In the genomic region with DNA sequence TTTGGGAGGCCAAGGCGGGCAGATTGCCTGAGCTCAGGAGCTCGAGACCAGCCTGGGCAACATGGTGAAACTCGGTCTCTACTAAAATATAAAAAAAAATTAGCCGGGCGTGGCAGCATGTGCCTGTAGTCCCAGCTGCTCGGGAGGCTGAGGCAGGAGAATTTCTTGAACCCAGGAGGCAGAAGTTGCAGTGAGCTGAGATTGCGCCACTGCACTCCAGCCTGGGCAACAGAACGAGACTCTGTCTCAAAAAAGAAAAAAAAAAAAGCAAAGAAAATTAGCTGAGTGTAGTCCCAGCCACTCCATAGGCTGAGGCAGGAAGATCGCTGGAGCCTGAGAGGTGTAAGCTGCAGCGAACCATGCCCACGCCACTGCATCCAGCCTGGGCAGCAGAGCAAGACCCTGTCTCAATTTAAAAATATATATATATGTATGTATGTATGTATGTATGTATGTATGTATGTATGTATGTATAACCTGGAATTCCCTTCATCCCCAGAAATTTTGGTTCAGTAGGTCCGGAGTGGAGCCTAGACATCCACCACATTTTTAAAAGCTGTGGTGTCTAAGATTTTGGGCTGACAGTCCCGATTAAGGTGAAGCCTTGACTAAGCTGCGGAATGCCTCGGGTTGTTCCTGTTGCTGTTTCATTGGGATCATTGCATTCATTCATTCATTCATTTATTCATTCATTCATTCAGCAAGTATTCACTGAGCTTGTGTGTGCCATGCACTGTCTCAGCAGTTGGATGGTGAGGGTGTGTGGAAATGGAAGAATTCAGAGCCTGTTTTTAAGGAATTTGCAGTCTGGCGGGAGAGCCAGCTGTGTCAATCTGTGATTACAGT, we compare ENCODE assay signal across 13 cellular contexts.
"Had no signal": no experiment of that assay in that cellular context is flagged by ENCODE, and none has a peak within 500 bp of the region (broad histone marks: within the 10 kb centered on the region; RNA-seq: fewer than 3 reads in every experiment).

No MANE protein-coding gene starts in this region.

- H3K36me3 ChIP-seq: breast epithelium, thoracic aorta, upper lobe of right lung had no signal

- DNase-seq: activated B cell treated with CpG ODN at 0.5 μM for 24 hours; activated CD4-positive, alpha-beta T cell treated with anti-CD3 and anti-CD28 coated beads for 48 hours; activated CD8-positive, alpha-beta T cell treated with anti-CD3 and anti-CD28 coated beads, Interleukin-2, amount 10 ng/mL, durations not matched to agents 7 days and 5 days; activated naive CD4-positive, alpha-beta T cell treated with Interleukin-2 at 50 U/mL for 16 hours; activated naive CD8-positive, alpha-beta T cell treated with anti-CD3 and anti-CD28 coated beads, Interleukin-2, amount 50 U/mL, for 24 hours; mammary epithelial cell; naive thymus-derived CD4-positive, alpha-beta T cell had no signal

- H3K4me3 ChIP-seq: breast epithelium, mucosa of descending colon, thoracic aorta, upper lobe of right lung had no signal

- ATAC-seq: activated CD8-positive, alpha-beta T cell treated with anti-CD3 and anti-CD28 coated beads, Interleukin-2, amount 10 ng/mL, durations not matched to agents 7 days and 5 days; activated naive CD8-positive, alpha-beta T cell treated with anti-CD3 and anti-CD28 coated beads, Interleukin-2, amount 50 U/mL, for 24 hours; naive thymus-derived CD4-positive, alpha-beta T cell had no signal

- H3K27ac ChIP-seq: breast epithelium, thoracic aorta had no signal

- H3K27me3 ChIP-seq: breast epithelium, upper lobe of right lung had no signal

- H3K4me1 ChIP-seq: breast epithelium had no signal

- H3K9me3 ChIP-seq: breast epithelium, mucosa of descending colon, thoracic aorta, upper lobe of right lung had no signal

- FAIRE-seq: endometrium, islet of Langerhans had no signal
